Comparison of ENCODE assay signal across 1 cellular context in genomic region chr11:126101241-126101929, GRCh38.
TF ChIP-seq lines count a peak whose summit lies in the region.

No MANE protein-coding gene starts in this region.

TF ChIP-seq in H1, 55 proteins besides CTCF, POLR2A, EP300 and RAD21:
- TF ChIP-seq CEBPB (IDR thresholded peaks at IDR 0.05; ENCODE audit: low read depth, low read length) (no peak), TEAD4 (IDR thresholded peaks at IDR 0.05; ENCODE audit: low read depth, low read length) (peak; percentile 46), MAFK (IDR thresholded peaks at IDR 0.05; ENCODE audit: low read depth, low read length) (no peak)
